Comparison of ENCODE assay signal across 29 cellular contexts in the genomic region with DNA sequence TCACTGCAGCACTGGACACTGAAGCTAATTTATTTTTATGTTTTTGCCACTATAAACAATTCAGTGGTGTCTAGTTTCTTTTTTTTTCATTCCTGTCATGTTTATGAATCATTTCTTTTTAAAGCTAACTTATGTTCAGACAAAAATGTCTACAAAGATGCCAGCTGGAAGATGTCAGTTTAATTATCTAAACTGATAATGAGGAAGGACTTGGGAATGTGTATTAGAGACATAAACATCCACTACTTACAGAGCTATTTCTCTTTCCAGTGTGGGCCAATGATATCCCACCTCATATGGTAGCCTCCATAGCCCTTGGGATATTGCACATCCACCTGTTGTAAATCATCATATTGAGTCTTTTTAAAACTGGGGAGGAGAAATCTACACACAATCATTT.
"Had no signal": no experiment of that assay in that cellular context is flagged by ENCODE, and none has a peak within 500 bp of the region (broad histone marks: within the 10 kb centered on the region; RNA-seq: fewer than 3 reads in every experiment).

No MANE protein-coding gene starts in this region.

- DNase-seq: activated CD4-positive, alpha-beta T cell treated with anti-CD3 and anti-CD28 coated beads for 48 hours; activated CD4-positive, alpha-beta T cell treated with anti-CD3 and anti-CD28 coated beads, Interleukin-2, amount 50 U/mL, for 4 hours; activated CD4-positive, CD25-positive, alpha-beta regulatory T cell treated with anti-CD3 and anti-CD28 coated beads, Interleukin-2, amount 50 U/mL, for 72 hours; activated CD8-positive, alpha-beta memory T cell treated with anti-CD3 and anti-CD28 coated beads, Interleukin-2, amount 50 U/mL, for 48 hours; activated CD8-positive, alpha-beta T cell treated with anti-CD3 and anti-CD28 coated beads, Interleukin-2, amount 10 ng/mL, durations not matched to agents 7 days and 5 days; activated effector memory CD4-positive, alpha-beta T cell treated with anti-CD3 and anti-CD28 coated beads, Interleukin-2, amount 50 U/mL, for 16 hours; activated naive CD4-positive, alpha-beta T cell treated with Interleukin-2 at 50 U/mL for 16 hours; activated naive CD8-positive, alpha-beta T cell treated with anti-CD3 and anti-CD28 coated beads, Interleukin-2, amount 50 U/mL, for 24 hours; activated T-cell treated with anti-CD3 and anti-CD28 coated beads, Interleukin-2, amount 50 U/mL, for 4 hours; brain microvascular endothelial cell; Kasumi-1; KBM-7; NCI-H1092; NCI-H1417; NCI-H1930; NCI-H2171; NCI-H226; NCI-H526; NCI-H82; NK-92 treated with Interleukin-12 subunit alpha and Interleukin-12 subunit beta, amount 100 ng/mL, for 24 hours; OCI-M1; RPMI8226; SW 1271 had no signal

- H3K4me1 Mint-ChIP-seq: WTC11 had no signal

- ATAC-seq: activated CD8-positive, alpha-beta T cell treated with anti-CD3 and anti-CD28 coated beads, Interleukin-2, amount 10 ng/mL, durations not matched to agents 7 days and 5 days; activated naive CD4-positive, alpha-beta T cell treated with anti-CD3 and anti-CD28 coated beads, Interleukin-2, amount 50 U/mL, for 72 hours; activated naive CD8-positive, alpha-beta T cell treated with anti-CD3 and anti-CD28 coated beads, Interleukin-2, amount 50 U/mL, for 24 hours; activated T-cell treated with anti-CD3 and anti-CD28 coated beads, Interleukin-2, amount 50 U/mL, for 4 hours; Panc1; Right ventricle myocardium inferior; WTC11 had no signal

- H3K27ac Mint-ChIP-seq: activated CD8-positive, alpha-beta T cell treated with anti-CD3 and anti-CD28 coated beads, Interleukin-2, amount 10 ng/mL, durations not matched to agents 7 days and 5 days; activated naive CD4-positive, alpha-beta T cell treated with anti-CD3 and anti-CD28 coated beads, Interleukin-2, amount 50 U/mL, for 72 hours; activated naive CD8-positive, alpha-beta T cell treated with anti-CD3 and anti-CD28 coated beads, Interleukin-2, amount 50 U/mL, for 24 hours; T-helper 2 cell treated with Interferon-gamma antibody and Interleukin-4, amounts not matched to agents 5 μg/mL and 100 μg/mL, for 36 hours; WTC11 had no signal

- H3K27ac ChIP-seq: brain microvascular endothelial cell, SK-N-MC had no signal

- H3K4me3 ChIP-seq: SK-N-MC had no signal

- H3K4me3 Mint-ChIP-seq: activated CD8-positive, alpha-beta T cell treated with anti-CD3 and anti-CD28 coated beads, Interleukin-2, amount 10 ng/mL, durations not matched to agents 7 days and 5 days; activated naive CD8-positive, alpha-beta T cell treated with anti-CD3 and anti-CD28 coated beads, Interleukin-2, amount 50 U/mL, for 24 hours; activated T-cell treated with anti-CD3 and anti-CD28 coated beads, Interleukin-2, amount 50 U/mL, for 4 hours; T-helper 2 cell treated with Interferon-gamma antibody and Interleukin-4, amounts not matched to agents 5 μg/mL and 100 μg/mL, for 36 hours; WTC11 had no signal

- H3K27me3 ChIP-seq: brain microvascular endothelial cell had no signal

- H3K9me3 Mint-ChIP-seq: activated naive CD4-positive, alpha-beta T cell treated with anti-CD3 and anti-CD28 coated beads, Interleukin-2, amount 50 U/mL, for 72 hours; activated naive CD8-positive, alpha-beta T cell treated with anti-CD3 and anti-CD28 coated beads, Interleukin-2, amount 50 U/mL, for 24 hours; activated T-cell treated with anti-CD3 and anti-CD28 coated beads, Interleukin-2, amount 50 U/mL, for 4 hours; T-helper 2 cell treated with Interferon-gamma antibody and Interleukin-4, amounts not matched to agents 5 μg/mL and 100 μg/mL, for 36 hours; WTC11 had no signal

- H3K36me3 Mint-ChIP-seq: activated naive CD4-positive, alpha-beta T cell treated with anti-CD3 and anti-CD28 coated beads, Interleukin-2, amount 50 U/mL, for 72 hours; WTC11 had no signal

- H3K36me3 ChIP-seq: brain microvascular endothelial cell had no signal
